Comparison of ENCODE assay signal across 8 cellular contexts in the genomic region with DNA sequence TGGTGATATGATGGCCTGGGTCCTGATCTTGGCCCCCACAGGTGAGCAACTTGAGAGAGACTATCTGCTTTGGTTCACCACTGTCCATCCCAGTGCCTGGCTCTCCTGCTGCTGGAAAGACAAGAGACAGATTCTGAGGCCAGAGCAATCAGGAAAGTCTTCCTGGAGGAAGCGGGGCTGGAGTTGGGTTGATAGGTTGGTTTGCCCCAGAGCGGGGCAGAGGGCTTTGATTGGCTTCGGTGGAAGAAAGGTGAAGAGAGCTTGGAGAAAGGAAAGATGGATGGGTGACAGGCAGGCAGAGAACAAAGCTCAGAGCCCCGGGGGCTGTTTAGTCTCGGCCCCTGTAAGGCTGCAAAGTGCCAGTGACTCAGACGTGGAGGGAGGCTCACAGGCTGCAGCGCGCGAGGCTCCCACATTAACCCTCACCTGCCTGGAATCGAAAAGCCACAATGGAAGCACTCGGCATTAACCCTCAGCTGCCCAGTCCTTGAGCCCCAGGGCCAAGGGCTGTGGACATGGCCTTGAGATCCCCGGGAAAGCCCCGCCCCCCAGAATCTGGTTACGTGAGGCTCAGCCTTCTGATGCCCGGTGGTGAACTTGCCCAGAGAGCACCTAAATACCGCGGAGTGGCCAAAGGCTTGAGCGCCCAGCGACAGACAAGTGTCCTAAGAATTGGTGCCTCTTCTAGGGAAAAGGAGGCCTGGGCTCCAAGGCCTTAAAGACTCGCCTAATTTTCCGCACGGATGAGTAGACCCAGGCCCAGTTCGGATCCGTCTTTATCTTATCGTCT. TPM values are rescaled to one million over a fixed set of nuclear protein-coding genes. Genes with fewer than 3 reads are reported as not detected.
DNase-seq lines count a peak whose midpoint lies in the region; ATAC-seq, FAIRE-seq and TF ChIP-seq lines count a peak whose summit lies in the region.

No MANE protein-coding gene starts in this region.

- H3K4me1 Mint-ChIP-seq in stimulated activated naive CD8-positive, alpha-beta T cell treated with anti-CD3 and anti-CD28 coated beads, Interleukin-15, Interleukin-2, amounts not matched to agents 100 ng/mL and 50 ng/mL, for 24 hours (ENCODE audit: low read depth): peaks cover 11% of the 10 kb centered on the region
- H3K4me1 Mint-ChIP-seq in activated CD4-positive, alpha-beta memory T cell treated with anti-CD3 and anti-CD28 coated beads, Interleukin-2, amount 10 ng/mL, durations not matched to agents 7 days and 5 days: peaks cover 11% of the 10 kb centered on the region

- H3K4me3 ChIP-seq in left ventricle myocardium inferior (peak overlapping the region; percentile 83), psoas muscle (peak overlapping the region; percentile 81)

- H3K27me3 Mint-ChIP-seq in stimulated activated naive CD8-positive, alpha-beta T cell treated with anti-CD3 and anti-CD28 coated beads, Interleukin-15, Interleukin-2, amounts not matched to agents 100 ng/mL and 50 ng/mL, for 24 hours: peaks cover 16% of the 10 kb centered on the region
- peaks cover 36% of the 10 kb centered on the region for H3K27me3 Mint-ChIP-seq in activated CD4-positive, alpha-beta memory T cell treated with anti-CD3 and anti-CD28 coated beads, Interleukin-2, amount 10 ng/mL, durations not matched to agents 7 days and 5 days

- no peaks in the 10 kb centered on the region for H3K27me3 ChIP-seq in left ventricle myocardium inferior (ENCODE audit: low read depth)
- no peaks in the 10 kb centered on the region for H3K27me3 ChIP-seq in psoas muscle (ENCODE audit: insufficient read depth in 3 of 3, low read length in 2 of 3)

- H3K36me3 ChIP-seq in left ventricle myocardium inferior (no peaks in the 10 kb centered on the region), psoas muscle (ENCODE audit: insufficient read depth in 1 of 2, low read depth in 1 of 2) (no peaks in the 10 kb centered on the region)

- WGBS in psoas muscle, 3 donors: 27 to 30% (median 28%) methylated on average over 25 of the region's 25 CpGs

- peak overlapping the region; percentile 52 for H3K4me3 Mint-ChIP-seq in stimulated activated naive CD8-positive, alpha-beta T cell treated with anti-CD3 and anti-CD28 coated beads, Interleukin-15, Interleukin-2, amounts not matched to agents 100 ng/mL and 50 ng/mL, for 24 hours
- peak overlapping the region; percentile 56 for H3K4me3 Mint-ChIP-seq in activated CD4-positive, alpha-beta memory T cell treated with anti-CD3 and anti-CD28 coated beads, Interleukin-2, amount 10 ng/mL, durations not matched to agents 7 days and 5 days

- no peaks in the 10 kb centered on the region for H3K36me3 Mint-ChIP-seq in stimulated activated naive CD8-positive, alpha-beta T cell treated with anti-CD3 and anti-CD28 coated beads, Interleukin-15, Interleukin-2, amounts not matched to agents 100 ng/mL and 50 ng/mL, for 24 hours (ENCODE audit: low read depth)
- H3K36me3 Mint-ChIP-seq in activated CD4-positive, alpha-beta memory T cell treated with anti-CD3 and anti-CD28 coated beads, Interleukin-2, amount 10 ng/mL, durations not matched to agents 7 days and 5 days (ENCODE audit: low read depth): no peaks in the 10 kb centered on the region

- TF ChIP-seq CTCF in left ventricle myocardium inferior (IDR thresholded peaks at IDR 0.05; ENCODE audit: borderline replicate concordance) (no peak), psoas muscle (IDR thresholded peaks at IDR 0.05) (no peak)

- no peaks in the 10 kb centered on the region for H3K9me3 Mint-ChIP-seq in stimulated activated naive CD8-positive, alpha-beta T cell treated with anti-CD3 and anti-CD28 coated beads, Interleukin-15, Interleukin-2, amounts not matched to agents 100 ng/mL and 50 ng/mL, for 24 hours
- no peaks in the 10 kb centered on the region for H3K9me3 Mint-ChIP-seq in activated CD4-positive, alpha-beta memory T cell treated with anti-CD3 and anti-CD28 coated beads, Interleukin-2, amount 10 ng/mL, durations not matched to agents 7 days and 5 days

- CTCF ChIA-PET in activated CD4-positive, alpha-beta memory T cell treated with anti-CD3 and anti-CD28 coated beads, Interleukin-2, amount 10 ng/mL, durations not matched to agents 7 days and 5 days (lab: Charles Lee): interaction anchor here (0.6 to 5.0 kb wide), 5 partner anchors 8 to 92 kb away, joined by 3 to 37 read pairs (median 12); no protein-coding TSS in a partner anchor

- DNase-seq in stimulated activated naive CD8-positive, alpha-beta T cell treated with anti-CD3 and anti-CD28 coated beads, Interleukin-15, Interleukin-2, amounts not matched to agents 100 U/mL and 50 U/mL, for 24 hours: no peak
- no peak for DNase-seq in activated CD4-positive, alpha-beta memory T cell treated with anti-CD3 and anti-CD28 coated beads, Interleukin-2, amount 10 ng/mL, durations not matched to agents 7 days and 5 days
- DNase-seq in left ventricle myocardium inferior (peak; percentile 40), psoas muscle (peak; percentile 51 to 59), NCI-H774 (lab: John Stamatoyannopoulos, UW) (no peak), SW 1271 (lab: John Stamatoyannopoulos, UW) (no peak), GM12891 (ENCODE audit: insufficient read length, low spot score) (no peak)

- peak overlapping the region; percentile 91 for H3K27ac ChIP-seq in left ventricle myocardium inferior (replicated peaks)
- H3K27ac ChIP-seq in psoas muscle: peak overlapping the region; percentile 75

- ATAC-seq in stimulated activated naive CD8-positive, alpha-beta T cell treated with anti-CD3 and anti-CD28 coated beads, Interleukin-15, Interleukin-2, amounts not matched to agents 100 U/mL and 50 U/mL, for 24 hours: no peak
- ATAC-seq in psoas muscle: peak in 3 of 4 donors; percentile 24 to 33 (median 32)

- H3K4me1 ChIP-seq in left ventricle myocardium inferior (peaks cover 39% of the 10 kb centered on the region), psoas muscle (peaks cover 5% of the 10 kb centered on the region)

- H3K27ac Mint-ChIP-seq in stimulated activated naive CD8-positive, alpha-beta T cell treated with anti-CD3 and anti-CD28 coated beads, Interleukin-15, Interleukin-2, amounts not matched to agents 100 ng/mL and 50 ng/mL, for 24 hours: peak overlapping the region; percentile 45
- H3K27ac Mint-ChIP-seq in activated CD4-positive, alpha-beta memory T cell treated with anti-CD3 and anti-CD28 coated beads, Interleukin-2, amount 10 ng/mL, durations not matched to agents 7 days and 5 days: no peak overlapping the region

- POLR2A ChIA-PET in activated CD4-positive, alpha-beta memory T cell treated with anti-CD3 and anti-CD28 coated beads, Interleukin-2, amount 10 ng/mL, durations not matched to agents 7 days and 5 days (lab: Charles Lee): interaction anchor here (2.0 kb wide), 1 partner anchor 154 kb away, joined by 4 read pairs; no protein-coding TSS in a partner anchor

- H3K9me3 ChIP-seq in left ventricle myocardium inferior (replicated peaks) (no peaks in the 10 kb centered on the region), psoas muscle (no peaks in the 10 kb centered on the region)

- TF ChIP-seq POLR2A in GM12891 (IDR thresholded peaks at IDR 0.05; ENCODE audit: low read depth, low read length): no peak

- FAIRE-seq in GM12891 (lab: Jason Lieb, UNC): no peak

- intact Hi-C loops in left ventricle myocardium inferior (cut with micrococcal nuclease): no loop called here
- intact Hi-C loops in psoas muscle (cut with DNase I): loop anchor here in 1 of 2 donors (10.0 kb wide), 1 partner anchor 53 kb away; no protein-coding TSS in a partner anchor

TF ChIP-seq in GM12891, 5 proteins besides CTCF, POLR2A, EP300 and RAD21:
- TF ChIP-seq PAX5 (IDR thresholded peaks at IDR 0.05; ENCODE audit: insufficient read depth, low read length, severe bottlenecking) (no peak), TAF1 (IDR thresholded peaks at IDR 0.05; ENCODE audit: low read depth, low read length) (no peak), SPI1 (IDR thresholded peaks at IDR 0.05; ENCODE audit: low read depth, low read length) (no peak), POU2F2 (IDR thresholded peaks at IDR 0.05; ENCODE audit: low read depth, low read length) (no peak), POLR2AphosphoS5 (IDR thresholded peaks at IDR 0.05; ENCODE audit: low read depth, low read length) (no peak)

RNA-seq across cellular contexts. Expression of a gene that starts 1.0 kb away (rescaled TPM):
- 1 to 10 TPM; 4.6 to 4.8 TPM for total RNA-seq in activated CD4-positive, alpha-beta memory T cell treated with anti-CD3 and anti-CD28 coated beads, Interleukin-2, amount 10 ng/mL, durations not matched to agents 7 days and 5 days
- 13.7 TPM for total RNA-seq in left ventricle myocardium inferior
- 10 to 100 TPM in 2 of 4 donors, 1 to 10 TPM in 2; 8.1 to 12.4 (median 10.5) TPM for total RNA-seq in psoas muscle
- 10 to 100 TPM; 15.1 to 16.9 (median 16.2) TPM for polyA plus RNA-seq in psoas muscle
- 13.0 TPM for polyA plus RNA-seq in GM12891 (2012; ENCODE audit: low read depth, missing spikeins)

Comparison
In these comparisons a context has a peak if more than half of its experiments do, and no peak if none do; other contexts are left out.
1. DNase-seq: peak in left ventricle myocardium inferior (single experiment) and psoas muscle (2 of 2); none in stimulated activated naive CD8-positive, alpha-beta T cell treated with anti-CD3 and anti-CD28 coated beads, Interleukin-15, Interleukin-2, amounts not matched to agents 100 U/mL and 50 U/mL, for 24 hours (single experiment), activated CD4-positive, alpha-beta memory T cell treated with anti-CD3 and anti-CD28 coated beads, Interleukin-2, amount 10 ng/mL, durations not matched to agents 7 days and 5 days (single experiment), NCI-H774 (single experiment), SW 1271 (0 of 2) and GM12891 (single experiment).